Comparison of ENCODE assay signal across 8 cellular contexts in genomic region chr17:42518046-42518754, GRCh38. TPM values are rescaled to one million over a fixed set of nuclear protein-coding genes. Genes with fewer than 3 reads are reported as not detected.
DNase-seq lines count a peak whose midpoint lies in the region; FAIRE-seq and TF ChIP-seq lines count a peak whose summit lies in the region.

No MANE protein-coding gene starts in this region.

- H3K14ac ChIP-seq in mesenchymal stem cell (ENCODE audit: low read length in 2 of 2) = peak overlapping the region in 1 of 2 experiments; percentile 64

- H4K8ac ChIP-seq in mesenchymal stem cell (ENCODE audit: low read length) = peak overlapping the region; percentile 98

- no peak overlapping the region for H3K4me3 Mint-ChIP-seq in activated CD4-positive, alpha-beta T cell treated with anti-CD3 and anti-CD28 coated beads, Interleukin-2, amount 10 ng/mL, durations not matched to agents 7 days and 5 days

- CTCF ChIA-PET in AG04450 (lab: Charles Lee) = interaction anchor here (0.5 to 2.2 kb wide), 44 partner anchors 9 to 500 kb away, joined by 3 to 15 read pairs (median 5); partner anchors contain the start of genes CAVIN1, NAGLU and STAT3
- CTCF ChIA-PET in activated CD4-positive, alpha-beta T cell treated with anti-CD3 and anti-CD28 coated beads, Interleukin-2, amount 10 ng/mL, durations not matched to agents 7 days and 5 days (lab: Charles Lee) = interaction anchor here (0.5 to 1.2 kb wide), 13 partner anchors 9 to 490 kb away, joined by 3 to 6 read pairs (median 3); partner anchors contain the start of gene CAVIN1

- DNase-seq in AG04450 (ENCODE audit: low read depth, low spot score) = peak; percentile 94
- peak; percentile 92 for DNase-seq in MV-4-11 (lab: John Stamatoyannopoulos, UW)
- peak; percentile 98 for DNase-seq in mesenchymal stem cell
- peak; percentile 81 for DNase-seq in urothelium cell line (ENCODE audit: low spot score)
- DNase-seq in GM19239 (ENCODE audit: insufficient read length, low spot score) = no peak
- DNase-seq in activated CD4-positive, alpha-beta T cell treated with anti-CD3 and anti-CD28 coated beads, Interleukin-2, amount 10 ng/mL, durations not matched to agents 7 days and 5 days = no peak
- DNase-seq in GM19238 (ENCODE audit: insufficient read length, low spot score) = no peak

- H2BK15ac ChIP-seq in mesenchymal stem cell (ENCODE audit: low read depth, poor library complexity, severe bottlenecking) = no peak overlapping the region

- peak overlapping the region; percentile 97 to 100 for H2BK12ac ChIP-seq in mesenchymal stem cell (ENCODE audit: low read length in 2 of 2)

- H3K4me1 ChIP-seq in mesenchymal stem cell (ENCODE audit: control insufficient read depth, insufficient read depth, low read depth, low read length) = peaks cover 50% of the 10 kb centered on the region

- peaks cover 6% of the 10 kb centered on the region for H3K4me1 Mint-ChIP-seq in activated CD4-positive, alpha-beta T cell treated with anti-CD3 and anti-CD28 coated beads, Interleukin-2, amount 10 ng/mL, durations not matched to agents 7 days and 5 days

- peak overlapping the region; percentile 91 for H2BK120ac ChIP-seq in mesenchymal stem cell (ENCODE audit: low read depth, low read length)

- FAIRE-seq in urothelium cell line (lab: Jason Lieb, UNC) (no peak), GM19239 (lab: Jason Lieb, UNC) (no peak)

- peak overlapping the region; percentile 100 for H2AK5ac ChIP-seq in mesenchymal stem cell (ENCODE audit: low read length, severe bottlenecking)

- H3K27ac Mint-ChIP-seq in activated CD4-positive, alpha-beta T cell treated with anti-CD3 and anti-CD28 coated beads, Interleukin-2, amount 10 ng/mL, durations not matched to agents 7 days and 5 days = no peak overlapping the region

- H3K9me3 Mint-ChIP-seq in activated CD4-positive, alpha-beta T cell treated with anti-CD3 and anti-CD28 coated beads, Interleukin-2, amount 10 ng/mL, durations not matched to agents 7 days and 5 days = no peaks in the 10 kb centered on the region

- peaks cover 34 to 51% of the 10 kb centered on the region in 2 experiments for H3K36me3 ChIP-seq in mesenchymal stem cell (ENCODE audit: control insufficient read depth in 1 of 2, insufficient read depth in 2 of 2, low read depth in 1 of 2, low read length in 2 of 2)

- peaks cover 3% of the 10 kb centered on the region for H3K79me1 ChIP-seq in mesenchymal stem cell (replicated peaks; ENCODE audit: low read length, poor library complexity, severe bottlenecking)

- H3K9ac ChIP-seq in mesenchymal stem cell (ENCODE audit: low read length) = peak overlapping the region; percentile 85

- POLR2A ChIA-PET in AG04450 (lab: Yijun Ruan, JAX) = interaction anchor here (0.7 to 3.9 kb wide), 7 partner anchors 9 to 130 kb away, joined by 3 to 68 read pairs (median 3); partner anchors contain the start of genes CAVIN1, NAGLU and STAT3
- POLR2A ChIA-PET in activated CD4-positive, alpha-beta T cell treated with anti-CD3 and anti-CD28 coated beads, Interleukin-2, amount 10 ng/mL, durations not matched to agents 7 days and 5 days (lab: Charles Lee) = interaction anchor here (0.7 kb wide), 1 partner anchor 96 kb away, joined by 3 read pairs; no protein-coding TSS in a partner anchor

- H3K27ac ChIP-seq in AG04450 (ENCODE audit: low read depth, low read length) = peak overlapping the region; percentile 100
- H3K27ac ChIP-seq in cingulate gyrus (ENCODE audit: low read depth, low read length) = peak overlapping the region; percentile 95
- peak overlapping the region; percentile 100 for H3K27ac ChIP-seq in mesenchymal stem cell (ENCODE audit: low read length, poor library complexity, severe bottlenecking)

- no peak overlapping the region for H3K23ac ChIP-seq in mesenchymal stem cell (ENCODE audit: low read length in 2 of 2)

- WGBS in mesenchymal stem cell = 16% methylated on average over 8 of the region's 9 CpGs

- no peak overlapping the region for H2AFZ ChIP-seq in mesenchymal stem cell (ENCODE audit: low read depth, low read length)

- H3K4me3 ChIP-seq in AG04450 (ENCODE audit: low read depth, low read length) = no peak overlapping the region
- H3K4me3 ChIP-seq in mesenchymal stem cell (ENCODE audit: insufficient read depth in 1 of 2, low read depth in 1 of 2, low read length in 2 of 2) = peak overlapping the region in 1 of 2 experiments; percentile 39

- H3K27me3 ChIP-seq in AG04450 (ENCODE audit: control insufficient read depth, insufficient read depth, low read length) (no peaks in the 10 kb centered on the region), mesenchymal stem cell (ENCODE audit: control insufficient read depth in 1 of 2, insufficient read depth in 1 of 2, low read length in 2 of 2) (no peaks in the 10 kb centered on the region)

- no peak for TF ChIP-seq CTCF in AG04450 (IDR thresholded peaks at IDR 0.05; ENCODE audit: low read depth, low read length)

- H2BK5ac ChIP-seq in mesenchymal stem cell (ENCODE audit: low read depth, low read length, poor library complexity, severe bottlenecking) = peak overlapping the region; percentile 100

- H3K9me3 ChIP-seq in AG04450 (ENCODE audit: control insufficient read depth, insufficient read depth, low read length) (no peaks in the 10 kb centered on the region), mesenchymal stem cell (ENCODE audit: control insufficient read depth, low read length) (no peaks in the 10 kb centered on the region)

- H3K27me3 Mint-ChIP-seq in activated CD4-positive, alpha-beta T cell treated with anti-CD3 and anti-CD28 coated beads, Interleukin-2, amount 10 ng/mL, durations not matched to agents 7 days and 5 days = peaks cover 4% of the 10 kb centered on the region

- H3K36me3 Mint-ChIP-seq in activated CD4-positive, alpha-beta T cell treated with anti-CD3 and anti-CD28 coated beads, Interleukin-2, amount 10 ng/mL, durations not matched to agents 7 days and 5 days (ENCODE audit: low read depth) = no peaks in the 10 kb centered on the region

- H4K91ac ChIP-seq in mesenchymal stem cell (ENCODE audit: low read length) = peak overlapping the region; percentile 96

- H3K18ac ChIP-seq in mesenchymal stem cell (ENCODE audit: low read depth in 1 of 2, low read length in 2 of 2) = peak overlapping the region; percentile 93 to 94

- H3K4ac ChIP-seq in mesenchymal stem cell (ENCODE audit: low read depth in 1 of 2, low read length in 2 of 2) = peak overlapping the region; percentile 96 to 97

- H3K4me2 ChIP-seq in mesenchymal stem cell (ENCODE audit: low read length, poor library complexity, severe bottlenecking) = no peak overlapping the region

RNA-seq across cellular contexts. Expression of gene NAGLU, which starts 17.8 kb away (rescaled TPM):
- 11.9 and 17.2 TPM in 2 replicates for polyA plus RNA-seq in AG04450 (2011; rRNA removed)
- polyA minus RNA-seq in AG04450 (2011; rRNA and poly(A)+ RNA removed) = 9.9 and 16.9 TPM in 2 replicates
- 51.2 TPM for polyA plus RNA-seq in mesenchymal stem cell (2013, experiment 1 of 2)
- polyA plus RNA-seq in mesenchymal stem cell (2013, experiment 2 of 2) = 52.1 TPM
- total RNA-seq in activated CD4-positive, alpha-beta T cell treated with anti-CD3 and anti-CD28 coated beads, Interleukin-2, amount 10 ng/mL, durations not matched to agents 7 days and 5 days = 10 to 100 TPM; 16.4 to 18.8 TPM

RNA-seq across cellular contexts. Expression of gene HSD17B1, which starts 34.5 kb away (rescaled TPM):
- 0.87 and 1.4 TPM in 2 replicates for polyA plus RNA-seq in AG04450 (2011; rRNA removed)
- 0.41 and 0.48 TPM in 2 replicates for polyA minus RNA-seq in AG04450 (2011; rRNA and poly(A)+ RNA removed)
- polyA plus RNA-seq in mesenchymal stem cell (2013, experiment 1 of 2) = 0.57 TPM
- 0.59 TPM for polyA plus RNA-seq in mesenchymal stem cell (2013, experiment 2 of 2)
- under 1 TPM; 0.73 to 0.97 TPM for total RNA-seq in activated CD4-positive, alpha-beta T cell treated with anti-CD3 and anti-CD28 coated beads, Interleukin-2, amount 10 ng/mL, durations not matched to agents 7 days and 5 days

RNA-seq across cellular contexts. Expression of gene COASY, which starts 43.7 kb away (rescaled TPM):
- polyA plus RNA-seq in AG04450 (2011; rRNA removed) = 29.4 and 36.8 TPM in 2 replicates
- 31.4 and 32.0 TPM in 2 replicates for polyA minus RNA-seq in AG04450 (2011; rRNA and poly(A)+ RNA removed)
- polyA plus RNA-seq in mesenchymal stem cell (2013, experiment 1 of 2) = 77.2 TPM
- 75.7 TPM for polyA plus RNA-seq in mesenchymal stem cell (2013, experiment 2 of 2)
- 10 to 100 TPM; 72.5 to 86.1 TPM for total RNA-seq in activated CD4-positive, alpha-beta T cell treated with anti-CD3 and anti-CD28 coated beads, Interleukin-2, amount 10 ng/mL, durations not matched to agents 7 days and 5 days

RNA-seq across cellular contexts. Expression of gene MLX, which starts 48.7 kb away (rescaled TPM):
- polyA plus RNA-seq in AG04450 (2011; rRNA removed) = 35.4 and 38.2 TPM in 2 replicates
- polyA minus RNA-seq in AG04450 (2011; rRNA and poly(A)+ RNA removed) = 39.0 and 39.7 TPM in 2 replicates
- 45.3 TPM for polyA plus RNA-seq in mesenchymal stem cell (2013, experiment 1 of 2)
- polyA plus RNA-seq in mesenchymal stem cell (2013, experiment 2 of 2) = 45.3 TPM
- 10 to 100 TPM; 56.7 to 62.3 TPM for total RNA-seq in activated CD4-positive, alpha-beta T cell treated with anti-CD3 and anti-CD28 coated beads, Interleukin-2, amount 10 ng/mL, durations not matched to agents 7 days and 5 days

RNA-seq across cellular contexts. Expression of gene PSMC3IP, which starts 59.3 kb away (rescaled TPM):
- 3.0 and 5.1 TPM in 2 replicates for polyA plus RNA-seq in AG04450 (2011; rRNA removed)
- polyA minus RNA-seq in AG04450 (2011; rRNA and poly(A)+ RNA removed) = 2.2 and 5.3 TPM in 2 replicates
- 5.2 TPM for polyA plus RNA-seq in mesenchymal stem cell (2013, experiment 1 of 2)
- 4.7 TPM for polyA plus RNA-seq in mesenchymal stem cell (2013, experiment 2 of 2)
- 10 to 100 TPM; 17.4 to 18.5 TPM for total RNA-seq in activated CD4-positive, alpha-beta T cell treated with anti-CD3 and anti-CD28 coated beads, Interleukin-2, amount 10 ng/mL, durations not matched to agents 7 days and 5 days

Comparison
In these comparisons a context has a peak if more than half of its experiments do, and no peak if none do; other contexts are left out.
1. DNase-seq: peak in AG04450 (single experiment), MV-4-11 (single experiment), mesenchymal stem cell (single experiment) and urothelium cell line (single experiment); none in GM19239 (single experiment), activated CD4-positive, alpha-beta T cell treated with anti-CD3 and anti-CD28 coated beads, Interleukin-2, amount 10 ng/mL, durations not matched to agents 7 days and 5 days (single experiment) and GM19238 (single experiment).
2. Peak in every context shown above with its lines, with median percentiles within 50 percentile points of each other: H3K27ac ChIP-seq.